Comparison of ENCODE assay signal across 8 cellular contexts in genomic region chr17:81488276-81488860, GRCh38. TPM values are rescaled to one million over a fixed set of nuclear protein-coding genes. Genes with fewer than 3 reads are reported as not detected.
DNase-seq lines count a peak whose midpoint lies in the region; ATAC-seq, FAIRE-seq and TF ChIP-seq lines count a peak whose summit lies in the region.

No MANE protein-coding gene starts in this region.

- H2AFZ ChIP-seq in GM12878 (ENCODE audit: control insufficient read depth, low read depth, low read length), result peak overlapping the region; percentile 77

- 37% methylated on average over 28 of the region's 52 CpGs for WGBS in GM12878 (ENCODE audit: insufficient coverage, insufficient replicate concordance, low lambda C conversion rate, missing lambda C conversion rate)
- WGBS in lower leg skin, 2 donors, result 30 to 83% methylated on average over 5 to 22 of the region's 52 CpGs

- peaks cover 7% of the 10 kb centered on the region for H3K4me1 ChIP-seq in cardiac muscle cell (ENCODE audit: low read depth)
- H3K4me1 ChIP-seq in GM12878 (ENCODE audit: control insufficient read depth, insufficient read depth, low read length), result peaks cover 11% of the 10 kb centered on the region
- peaks cover 27% of the 10 kb centered on the region for H3K4me1 ChIP-seq in vagina

- in situ Hi-C loops in GM12878 (cut with MboI), result loop anchor here (25.0 kb wide), 1 partner anchor 351 kb away; no protein-coding TSS in a partner anchor

- H3K36me3 ChIP-seq in cardiac muscle cell, result no peaks in the 10 kb centered on the region
- H3K36me3 ChIP-seq in GM12878 (ENCODE audit: control insufficient read depth in 2 of 2, insufficient read depth in 2 of 2, low read length in 1 of 2), result no peaks in the 10 kb centered on the region
- H3K36me3 ChIP-seq in vagina, result no peaks in the 10 kb centered on the region

- TF ChIP-seq POLR2A in GM12878 (IDR thresholded peaks at IDR 0.05; ENCODE audit: low read depth, low read length) (no peak), lower leg skin (IDR thresholded peaks at IDR 0.05) (no peak), vagina (IDR thresholded peaks at IDR 0.05) (no peak)

- H3K9ac ChIP-seq in GM12878 (ENCODE audit: control insufficient read depth, insufficient read depth, low read length), result no peak overlapping the region

- POLR2A ChIA-PET in GM12878 (lab: Charles Lee), result no interaction called here

- no peak for TF ChIP-seq CTCF in cardiac muscle cell (IDR thresholded peaks at IDR 0.05; ENCODE audit: low read depth, low read length)
- TF ChIP-seq CTCF in GM12878 (IDR thresholded peaks at IDR 0.05 in 2 of 3, conservative IDR thresholded peaks at IDR 0.05 in 1 of 3; ENCODE audit: control insufficient read depth in 2 of 3, extremely low read depth in 1 of 3, insufficient read depth in 1 of 3, low read depth in 3 of 3, low read length in 3 of 3), result no peak
- no peak for TF ChIP-seq CTCF in lower leg skin (IDR thresholded peaks at IDR 0.05)
- no peak for TF ChIP-seq CTCF in vagina (IDR thresholded peaks at IDR 0.05)

- no peaks in the 10 kb centered on the region for H3K79me2 ChIP-seq in GM12878 (ENCODE audit: control insufficient read depth, insufficient read depth, low read length)

- RAD21 ChIA-PET in GM12878 (lab: Charles Lee; ENCODE audit: unreplicated experiment), result interaction anchor here (1.2 kb wide), 1 partner anchor 196 kb away, joined by 5 read pairs; no protein-coding TSS in a partner anchor

- TF ChIP-seq RAD21 in GM12878 (IDR thresholded peaks at IDR 0.05; ENCODE audit: insufficient read depth, low read depth, low read length), result no peak

- DNase-seq in cardiac muscle cell (ENCODE audit: low read depth in 1 of 2, low spot score in 1 of 2) (no peak), Right ventricle myocardium inferior (ENCODE audit: missing footprints) (no peak), GM12878 (ENCODE audit: low read depth, low spot score) (no peak), lower leg skin (ENCODE audit: low spot score in 2 of 2) (no peak), vagina (ENCODE audit: extremely low spot score in 2 of 2) (no peak), DMS153 (lab: John Stamatoyannopoulos, UW) (no peak)

- H3K9me3 ChIP-seq in cardiac muscle cell (ENCODE audit: low read depth), result no peaks in the 10 kb centered on the region
- H3K9me3 ChIP-seq in GM12878 (replicated peaks; ENCODE audit: control insufficient read depth, insufficient read depth, low read length), result no peaks in the 10 kb centered on the region
- no peaks in the 10 kb centered on the region for H3K9me3 ChIP-seq in vagina

- SMC1A ChIA-PET in GM12878 (lab: Charles Lee; ENCODE audit: uncharacterized antibody, unreplicated experiment), result no interaction called here

- no peak for FAIRE-seq in GM12878 (lab: Jason Lieb, UNC)

- H3K4me2 ChIP-seq in GM12878 (ENCODE audit: control insufficient read depth, insufficient read depth), result peak overlapping the region; percentile 79; the same call in 1 of the 2 replicates

- intact Hi-C loops in Right ventricle myocardium inferior (cut with DNase I), result loop anchor here (2.0 kb wide), 1 partner anchor 142 kb away; no protein-coding TSS in a partner anchor
- intact Hi-C loops in GM12878 (cut with micrococcal nuclease; ENCODE audit: unreplicated experiment), result no loop called here
- intact Hi-C loops in lower leg skin (cut with DNase I; ENCODE audit: low total_unique reads), result loop anchor here (10.0 kb wide), 1 partner anchor 194 kb away; the partner anchor contains the start of gene SLC38A10
- intact Hi-C loops in vagina (cut with DNase I), result no loop called here

- no peak for ATAC-seq in Right ventricle myocardium inferior
- ATAC-seq in GM12878, result no peak
- no peak for ATAC-seq in HG03565 (IDR thresholded peaks at IDR 0.05; ENCODE audit: unreplicated experiment)
- ATAC-seq in HG03196 (IDR thresholded peaks at IDR 0.05; ENCODE audit: unreplicated experiment), result no peak

- no peaks in the 10 kb centered on the region for H4K20me1 ChIP-seq in GM12878 (ENCODE audit: control insufficient read depth, insufficient read depth)

- H3K27ac ChIP-seq in cardiac muscle cell, result no peak overlapping the region
- no peak overlapping the region for H3K27ac ChIP-seq in GM12878 (ENCODE audit: control insufficient read depth, insufficient read depth)
- H3K27ac ChIP-seq in vagina, result peak overlapping the region; percentile 74

- TF ChIP-seq EP300 in GM12878 (IDR thresholded peaks at IDR 0.05; ENCODE audit: borderline replicate concordance in 1 of 2, control insufficient read depth in 1 of 2, low read depth in 2 of 2, low read length in 2 of 2), result no peak

- H3K27me3 ChIP-seq in cardiac muscle cell (no peaks in the 10 kb centered on the region), GM12878 (replicated peaks in 1 of 2; ENCODE audit: control insufficient read depth in 2 of 2, insufficient read depth in 2 of 2, low read length in 1 of 2) (peaks cover 7 to 10% of the 10 kb centered on the region in 2 experiments), vagina (no peaks in the 10 kb centered on the region)

- H3K4me3 ChIP-seq in cardiac muscle cell (peak overlapping the region; percentile 36), GM12878 (no peak overlapping the region; the same call in 1 of the 2 replicates), lower leg skin (ENCODE audit: low read depth, poor library complexity, severe bottlenecking) (peak overlapping the region; percentile 41), vagina (peak overlapping the region; percentile 51 to 64)

- CTCF ChIA-PET in GM12878 (lab: Yijun Ruan, JAX), result no interaction called here

- no TSS peak for BruUV-seq in GM12878 (replicated peaks; lab: Mats Ljungman, UMichigan)

TF ChIP-seq in GM12878, 131 proteins besides CTCF, POLR2A, EP300 and RAD21 (continues in another document):
- TF ChIP-seq MEF2A (IDR thresholded peaks at IDR 0.05; ENCODE audit: insufficient read depth, low read depth, low read length), result no peak
- no peak for TF ChIP-seq ZBED1 (IDR thresholded peaks at IDR 0.05; ENCODE audit: borderline replicate concordance)
- TF ChIP-seq ZZZ3 (IDR thresholded peaks at IDR 0.05; ENCODE audit: control insufficient read depth, insufficient read length, low read depth), result no peak
- no peak for TF ChIP-seq POU2F2 (IDR thresholded peaks at IDR 0.05; ENCODE audit: borderline replicate concordance, low read depth, low read length)

RNA-seq across cellular contexts. Expression of gene ACTG1, which starts 24.2 kb away (rescaled TPM):
- total RNA-seq in cardiac muscle cell, result 2,244 and 2,883 TPM in 2 replicates
- polyA plus RNA-seq in cardiac muscle cell, result 1,007 and 1,036 TPM in 2 replicates
- total RNA-seq in Right ventricle myocardium inferior, result 468 TPM
- total RNA-seq in GM12878 (2013; cell fraction: nucleolus; rRNA removed), result 961 and 1,180 TPM in 2 replicates
- total RNA-seq in GM12878 (2014; rRNA removed), result 5,146 and 5,299 TPM in 2 replicates
- 2,069 and 2,477 TPM in 2 replicates for total RNA-seq in GM12878 (2014; rRNA removed; fragmentation: Illumina TruSeq; extraction: Trizol)
- total RNA-seq in GM12878 (2021), result 5,806 and 6,105 TPM in 2 replicates
- 2,827 TPM for polyA plus RNA-seq in GM12878 (2011; ENCODE audit: low read depth)
- polyA plus RNA-seq in GM12878 (2011; rRNA removed), result 466 and 810 TPM in 2 replicates
- 2,470 and 3,258 TPM in 2 replicates for polyA plus RNA-seq in GM12878 (2011; cell fraction: cytosol; rRNA removed)
- 3,407 and 5,928 TPM in 2 replicates for polyA plus RNA-seq in GM12878 (2011; cell fraction: nucleus; rRNA removed)
- 4,353 and 5,466 TPM in 2 replicates for polyA plus RNA-seq in GM12878 (2012)
- polyA plus RNA-seq in GM12878 (2014; fragmentation: Illumina TruSeq; extraction: Trizol), result 1,415 and 2,801 TPM in 2 replicates
- polyA plus RNA-seq in GM12878 (2014; fragmentation: Nextera tagmentation; extraction: Ambion mirVana), result 1,000 to 10,000 TPM in 1 of 2 experiments, 100 to 1,000 TPM in 1; 969 to 1,906 TPM
- polyA plus RNA-seq in GM12878 (2014; rRNA removed), result 4,499 and 5,417 TPM in 2 replicates
- polyA plus RNA-seq in GM12878 (2016; fragmentation: Nextera tagmentation; extraction: Ambion mirVana), result 1,000 to 10,000 TPM; 4,621 to 4,893 TPM
- 709 and 994 TPM in 2 replicates for polyA minus RNA-seq in GM12878 (2011; rRNA and poly(A)+ RNA removed)
- 871 and 986 TPM in 2 replicates for polyA minus RNA-seq in GM12878 (2011; cell fraction: cytosol; rRNA and poly(A)+ RNA removed)
- 602 and 1,073 TPM in 2 replicates for polyA minus RNA-seq in GM12878 (2011; cell fraction: nucleus; rRNA and poly(A)+ RNA removed)
- total RNA-seq in lower leg skin, result 1,000 to 10,000 TPM; 3,349 to 4,521 (median 4,085) TPM
- total RNA-seq in vagina, result 2,441 TPM

RNA-seq across cellular contexts. Expression of gene FSCN2, which starts 39.8 kb away (rescaled TPM):
- total RNA-seq in cardiac muscle cell, result 9.0 and 11.3 TPM in 2 replicates
- 1.5 and 2.4 TPM in 2 replicates for polyA plus RNA-seq in cardiac muscle cell
- 0.19 TPM for total RNA-seq in Right ventricle myocardium inferior
- total RNA-seq in GM12878 (2013; cell fraction: nucleolus; rRNA removed), result 19.6 and 21.4 TPM in 2 replicates
- 1.2 and 1.8 TPM in 2 replicates for total RNA-seq in GM12878 (2014; rRNA removed)
- total RNA-seq in GM12878 (2014; rRNA removed; fragmentation: Illumina TruSeq; extraction: Trizol), result 0.14 and 0.58 TPM in 2 replicates
- 2.1 and 2.7 TPM in 2 replicates for total RNA-seq in GM12878 (2021)
- polyA plus RNA-seq in GM12878 (2011; ENCODE audit: low read depth), result not detected
- 0.29 and 0.65 TPM in 2 replicates for polyA plus RNA-seq in GM12878 (2011; rRNA removed)
- polyA plus RNA-seq in GM12878 (2011; cell fraction: cytosol; rRNA removed), result 0.69 and 1.0 TPM in 2 replicates
- 6.3 and 7.2 TPM in 2 replicates for polyA plus RNA-seq in GM12878 (2011; cell fraction: nucleus; rRNA removed)
- polyA plus RNA-seq in GM12878 (2012), result 1.5 and 1.6 TPM in 2 replicates
- 0.19 and 0.24 TPM in 2 replicates for polyA plus RNA-seq in GM12878 (2014; fragmentation: Illumina TruSeq; extraction: Trizol)
- not detected for polyA plus RNA-seq in GM12878 (2014; fragmentation: Nextera tagmentation; extraction: Ambion mirVana)
- 1.9 and 2.0 TPM in 2 replicates for polyA plus RNA-seq in GM12878 (2014; rRNA removed)
- polyA plus RNA-seq in GM12878 (2016; fragmentation: Nextera tagmentation; extraction: Ambion mirVana), result under 1 TPM in 1 of 2 experiments, not detected in 1; 0.12 TPM
- 0.44 and 2.2 TPM in 2 replicates for polyA minus RNA-seq in GM12878 (2011; rRNA and poly(A)+ RNA removed)
- 0.80 and 1.0 TPM in 2 replicates for polyA minus RNA-seq in GM12878 (2011; cell fraction: cytosol; rRNA and poly(A)+ RNA removed)
- 3.7 and 4.2 TPM in 2 replicates for polyA minus RNA-seq in GM12878 (2011; cell fraction: nucleus; rRNA and poly(A)+ RNA removed)
- 1 to 10 TPM in 3 of 4 donors, under 1 TPM in 1; 0.46 to 2.7 (median 1.8) TPM for total RNA-seq in lower leg skin
- 6.6 TPM for total RNA-seq in vagina

Comparison
In these comparisons a context has a peak if more than half of its experiments do, and no peak if none do; other contexts are left out.
1. intact Hi-C loops: an anchor here in Right ventricle myocardium inferior (2.0 kb wide) and lower leg skin (10.0 kb wide); none called in GM12878 and vagina.